ENCODE assay signal across 1 cellular context in genomic region chr7:105830405-105831218, GRCh38.
TF ChIP-seq lines count a peak whose summit lies in the region.

No MANE protein-coding gene starts in this region.

TF ChIP-seq in HepG2, 621 proteins besides CTCF, POLR2A, EP300 and RAD21 (continued from another document):
- TF ChIP-seq SETDB1 (CRISPR knock-in tag; IDR thresholded peaks at IDR 0.05; ENCODE audit: borderline replicate concordance) (no peak), ZNF710 (CRISPR knock-in tag; IDR thresholded peaks at IDR 0.05; ENCODE audit: borderline replicate concordance) (no peak), SRY (CRISPR knock-in tag; IDR thresholded peaks at IDR 0.05) (no peak), FOXP4 (CRISPR knock-in tag; IDR thresholded peaks at IDR 0.05) (peak; percentile 56), FOXA3 (CRISPR knock-in tag; IDR thresholded peaks at IDR 0.05) (peak; percentile 42; the same call in 1 of the 2 replicates), PRMT3 (CRISPR knock-in tag; IDR thresholded peaks at IDR 0.05; ENCODE audit: borderline replicate concordance, low read depth) (no peak), DBP (CRISPR knock-in tag; IDR thresholded peaks at IDR 0.05; ENCODE audit: not compliant biosample characterization) (no peak), ATF2 (CRISPR knock-in tag; IDR thresholded peaks at IDR 0.05) (no peak), SMYD3 (CRISPR knock-in tag; IDR thresholded peaks at IDR 0.05) (no peak), TBX2 (CRISPR knock-in tag; IDR thresholded peaks at IDR 0.05; ENCODE audit: borderline replicate concordance) (no peak), DPF2 (CRISPR knock-in tag; IDR thresholded peaks at IDR 0.05; ENCODE audit: borderline replicate concordance, low read depth) (no peak), THRA (CRISPR knock-in tag; IDR thresholded peaks at IDR 0.05; ENCODE audit: borderline replicate concordance) (no peak), ZNF512 (CRISPR knock-in tag; IDR thresholded peaks at IDR 0.05) (no peak), ZNF124 (CRISPR knock-in tag; IDR thresholded peaks at IDR 0.05) (no peak), RBFOX2 (IDR thresholded peaks at IDR 0.05; ENCODE audit: low read depth, low read length) (no peak), ZNF816 (CRISPR knock-in tag; IDR thresholded peaks at IDR 0.05; ENCODE audit: borderline replicate concordance) (no peak), SIN3B (IDR thresholded peaks at IDR 0.05; ENCODE audit: low read length) (no peak), KDM3A (CRISPR knock-in tag; IDR thresholded peaks at IDR 0.05; ENCODE audit: low read depth) (no peak), ZNF709 (CRISPR knock-in tag; IDR thresholded peaks at IDR 0.05) (no peak), ZNF20 (CRISPR knock-in tag; IDR thresholded peaks at IDR 0.05) (no peak), JUNB (CRISPR knock-in tag; IDR thresholded peaks at IDR 0.05; ENCODE audit: borderline replicate concordance) (peak; percentile 33; the same call in 1 of the 2 replicates), ZNF260 (CRISPR knock-in tag; IDR thresholded peaks at IDR 0.05; ENCODE audit: borderline replicate concordance, low read depth) (no peak), FOXP1 (IDR thresholded peaks at IDR 0.05) (no peak), FOXP1 (CRISPR knock-in tag; IDR thresholded peaks at IDR 0.05) (peak; percentile 36; the same call in 1 of the 2 replicates), ZNF12 (CRISPR knock-in tag; IDR thresholded peaks at IDR 0.05) (no peak), HNRNPH1 (optimal IDR thresholded peaks at IDR 0.05; ENCODE audit: low read depth, low read length) (no peak), FOSL2 (CRISPR knock-in tag; IDR thresholded peaks at IDR 0.05) (peak; percentile 90), SNAPC2 (CRISPR knock-in tag; IDR thresholded peaks at IDR 0.05) (no peak), ELF4 (CRISPR knock-in tag; IDR thresholded peaks at IDR 0.05; ENCODE audit: borderline replicate concordance) (no peak), KLF9 (CRISPR knock-in tag; IDR thresholded peaks at IDR 0.05; ENCODE audit: low read depth) (no peak), HOXA7 (CRISPR knock-in tag; IDR thresholded peaks at IDR 0.05) (no peak), ZBTB33 (CRISPR knock-in tag; IDR thresholded peaks at IDR 0.05) (peak; percentile 84), TFDP1 (CRISPR knock-in tag; IDR thresholded peaks at IDR 0.05; ENCODE audit: borderline replicate concordance) (no peak), TCF7 (IDR thresholded peaks at IDR 0.05; ENCODE audit: low read depth) (peak; percentile 59), ZNF589 (CRISPR knock-in tag; conservative IDR thresholded peaks at IDR 0.05) (no peak), ATF5 (CRISPR knock-in tag; IDR thresholded peaks at IDR 0.05; ENCODE audit: low read depth) (no peak), ZNF160 (CRISPR knock-in tag; IDR thresholded peaks at IDR 0.05) (no peak), ZNF784 (CRISPR knock-in tag; IDR thresholded peaks at IDR 0.05; ENCODE audit: borderline replicate concordance) (no peak), NFE2L1 (CRISPR knock-in tag; IDR thresholded peaks at IDR 0.05; ENCODE audit: borderline replicate concordance) (no peak), ZNF275 (CRISPR knock-in tag; IDR thresholded peaks at IDR 0.05; ENCODE audit: borderline replicate concordance) (no peak), ZFP90 (CRISPR knock-in tag; IDR thresholded peaks at IDR 0.05; ENCODE audit: borderline replicate concordance) (no peak)
